Comparison of ENCODE assay signal across 18 cellular contexts in genomic region chr3:71695000-71695482, GRCh38. TPM values are rescaled to one million over a fixed set of nuclear protein-coding genes. Genes with fewer than 3 reads are reported as not detected.
A peak's percentile ranks its signal among the peaks of the same experiment; 100 is the strongest.
DNase-seq lines count a peak whose midpoint lies in the region; ATAC-seq, FAIRE-seq and TF ChIP-seq lines count a peak whose summit lies in the region.
"Had no signal": no experiment of that assay in that cellular context is flagged by ENCODE, and none has a peak within 500 bp of the region (broad histone marks: within the 10 kb centered on the region; RNA-seq: fewer than 3 reads in every experiment).

No MANE protein-coding gene starts in this region.

- TF ChIP-seq RAD21 in A549 (conservative IDR thresholded peaks at IDR 0.05 in 1 of 2, IDR thresholded peaks at IDR 0.05 in 1 of 2) = no peak

- TF ChIP-seq EP300 in A549 (IDR thresholded peaks at IDR 0.05) = no peak

- DNase-seq in A549 (ENCODE audit: low read depth in 1 of 2, low spot score in 1 of 2) (no peak), adipocyte (ENCODE audit: low read depth) (peak; percentile 28), inferior parietal cortex (ENCODE audit: extremely low spot score) (peak; percentile 51), osteocyte (ENCODE audit: extremely low spot score, unreplicated experiment) (no peak), H54 (ENCODE audit: insufficient read length, low spot score) (no peak), CD14-positive monocyte (ENCODE audit: low spot score) (no peak), DMS79 treated with DMSO at 0.1 percent for 48 hours (lab: John Stamatoyannopoulos, UW) (no peak)
- DNase-seq: DMS 273 treated with DMSO at 0.1 percent for 48 hours; effector memory CD4-positive, alpha-beta T cell; heart left ventricle; NCI-H1105; Right ventricle myocardium superior; tibial artery had no signal

- no peaks in the 10 kb centered on the region for H3K27me3 ChIP-seq in adipocyte (replicated peaks; ENCODE audit: control insufficient read depth, insufficient read depth, low read length)
- H3K27me3 ChIP-seq: heart left ventricle, right atrium auricular region, tibial artery had no signal

- H3K36me3 ChIP-seq in adipocyte (ENCODE audit: control insufficient read depth, insufficient read depth, low read length, severe bottlenecking) = no peaks in the 10 kb centered on the region
- H3K36me3 ChIP-seq: right atrium auricular region had no signal

- 63% methylated on average over 7 of the region's 7 CpGs for WGBS in A549 (ENCODE audit: missing lambda C conversion rate)

- H3K4me1 Mint-ChIP-seq in osteocyte (ENCODE audit: unreplicated experiment) (peaks cover 32% of the 10 kb centered on the region), CD14-positive monocyte (no peaks in the 10 kb centered on the region)
- H3K4me1 Mint-ChIP-seq: memory B cell had no signal

- peak overlapping the region; percentile 14 for H3K4me3 Mint-ChIP-seq in osteocyte (ENCODE audit: unreplicated experiment)
- no peak overlapping the region for H3K4me3 Mint-ChIP-seq in CD14-positive monocyte
- H3K4me3 Mint-ChIP-seq: memory B cell had no signal

- H3K4me2 ChIP-seq in A549 = peak overlapping the region; percentile 60

- no peaks in the 10 kb centered on the region for H3K9me3 ChIP-seq in A549
- no peaks in the 10 kb centered on the region for H3K9me3 ChIP-seq in adipocyte (ENCODE audit: control insufficient read depth, low read length)
- H3K9me3 ChIP-seq: heart left ventricle, right atrium auricular region, tibial artery had no signal

- CTCF ChIA-PET in A549 (lab: Yijun Ruan, JAX) = interaction anchor here (0.7 to 1.5 kb wide), 3 partner anchors 15 to 180 kb away, joined by 3 to 7 read pairs (median 3); no protein-coding TSS in a partner anchor

- H3K36me3 Mint-ChIP-seq in osteocyte (ENCODE audit: unreplicated experiment) (no peaks in the 10 kb centered on the region), CD14-positive monocyte (peaks cover 64 to 92% of the 10 kb centered on the region in 2 donors)

- intact Hi-C loops in CD14-positive monocyte (cut with micrococcal nuclease) = no loop called here

- TF ChIP-seq POLR2A in A549 (IDR thresholded peaks at IDR 0.05; ENCODE audit: low read length) = no peak
- TF ChIP-seq POLR2A in H54 (IDR thresholded peaks at IDR 0.05; ENCODE audit: low read depth, low read length) = no peak

- peak overlapping the region in 1 of 2 experiments; percentile 27; a peak in 1 of 6 replicates for H3K27ac ChIP-seq in A549
- H3K27ac ChIP-seq: right atrium auricular region had no signal

- FAIRE-seq in A549 (lab: Jason Lieb, UNC) (peak; percentile 7), H54 (lab: Jason Lieb, UNC) (no peak)
- FAIRE-seq: A204.1, TTC549 had no signal

- ATAC-seq in A549 (peak; percentile 13 to 22; a peak in 3 of 6 replicates), HG02870 (IDR thresholded peaks at IDR 0.05; ENCODE audit: unreplicated experiment) (no peak)

- no peaks in the 10 kb centered on the region for H3K9me3 Mint-ChIP-seq in osteocyte (ENCODE audit: unreplicated experiment)
- no peaks in the 10 kb centered on the region for H3K9me3 Mint-ChIP-seq in CD14-positive monocyte
- H3K9me3 Mint-ChIP-seq: memory B cell had no signal

- no peak overlapping the region for H3K9ac ChIP-seq in adipocyte (ENCODE audit: low read length)

- H3K27ac Mint-ChIP-seq in osteocyte (ENCODE audit: unreplicated experiment) (peak overlapping the region; percentile 89), CD14-positive monocyte (peak overlapping the region in 2 of 7 donors; percentile 53 to 66)
- H3K27ac Mint-ChIP-seq: memory B cell had no signal

- H3K4me1 ChIP-seq in A549 (peaks cover 22% of the 10 kb centered on the region), adipocyte (ENCODE audit: control insufficient read depth, insufficient read depth, low read length) (peaks cover 29% of the 10 kb centered on the region)

- H3K27me3 Mint-ChIP-seq in osteocyte (ENCODE audit: unreplicated experiment) (no peaks in the 10 kb centered on the region), CD14-positive monocyte (ENCODE audit: low read depth in 3 of 3) (peaks cover 0 to 1% (median 0%) of the 10 kb centered on the region in 3 donors)

- TF ChIP-seq CTCF in A549 (IDR thresholded peaks at IDR 0.05) = no peak
- no peak for TF ChIP-seq CTCF in osteocyte (IDR thresholded peaks at IDR 0.05)
- no peak for TF ChIP-seq CTCF in CD14-positive monocyte (IDR thresholded peaks at IDR 0.05)

- H3K4me3 ChIP-seq in A549 (no peak overlapping the region), adipocyte (ENCODE audit: low read length) (no peak overlapping the region)
- H3K4me3 ChIP-seq: heart left ventricle, right atrium auricular region, tibial artery had no signal

- POLR2A ChIA-PET in A549 (lab: Yijun Ruan, JAX) = no interaction called here

TF ChIP-seq in A549, 52 proteins besides CTCF, POLR2A, EP300 and RAD21 (continues in another document):
- TF ChIP-seq ZSCAN20 (CRISPR knock-in tag; IDR thresholded peaks at IDR 0.05) (no peak), NPAS2 (CRISPR knock-in tag; IDR thresholded peaks at IDR 0.05; ENCODE audit: borderline replicate concordance) (no peak), ELK1 (IDR thresholded peaks at IDR 0.05; ENCODE audit: low read depth, low read length) (no peak), TFCP2L1 (CRISPR knock-in tag; IDR thresholded peaks at IDR 0.05) (no peak), ESRRA (IDR thresholded peaks at IDR 0.05; ENCODE audit: borderline replicate concordance, low read length) (no peak), TP53 (CRISPR knock-in tag; IDR thresholded peaks at IDR 0.05) (no peak), BHLHE40 (IDR thresholded peaks at IDR 0.05; ENCODE audit: low read depth, low read length) (no peak), REST (IDR thresholded peaks at IDR 0.05) (no peak), CHD4 (IDR thresholded peaks at IDR 0.05; ENCODE audit: borderline replicate concordance) (no peak), HOXA7 (CRISPR knock-in tag; IDR thresholded peaks at IDR 0.05) (no peak)
- TF ChIP-seq, protein P1, sequence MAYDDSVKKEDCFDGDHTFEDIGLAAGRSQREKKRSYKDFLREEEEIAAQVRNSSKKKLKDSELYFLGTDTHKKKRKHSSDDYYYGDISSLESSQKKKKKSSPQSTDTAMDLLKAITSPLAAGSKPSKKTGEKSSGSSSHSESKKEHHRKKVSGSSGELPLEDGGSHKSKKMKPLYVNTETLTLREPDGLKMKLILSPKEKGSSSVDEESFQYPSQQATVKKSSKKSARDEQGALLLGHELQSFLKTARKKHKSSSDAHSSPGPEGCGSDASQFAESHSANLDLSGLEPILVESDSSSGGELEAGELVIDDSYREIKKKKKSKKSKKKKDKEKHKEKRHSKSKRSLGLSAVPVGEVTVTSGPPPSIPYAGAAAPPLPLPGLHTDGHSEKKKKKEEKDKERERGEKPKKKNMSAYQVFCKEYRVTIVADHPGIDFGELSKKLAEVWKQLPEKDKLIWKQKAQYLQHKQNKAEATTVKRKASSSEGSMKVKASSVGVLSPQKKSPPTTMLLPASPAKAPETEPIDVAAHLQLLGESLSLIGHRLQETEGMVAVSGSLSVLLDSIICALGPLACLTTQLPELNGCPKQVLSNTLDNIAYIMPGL (CRISPR knock-in tag; IDR thresholded peaks at IDR 0.05; ENCODE audit: borderline replicate concordance) = no peak

RNA-seq across cellular contexts. Expression of gene EIF4E3, which starts 30.2 kb away (rescaled TPM):
- polyA plus RNA-seq in A549 (2011; rRNA removed) (4.6 and 5.5 TPM in 2 replicates), A549 (2017; fragmentation: RNase III; extraction: RNeasy Plus Mini Kit Qiagen cat#74134 plus additional on column Dnase treatment) (2.3 to 2.8 TPM (median 2.7 TPM) in 3 replicates), CD14-positive monocyte (100 to 1,000 TPM in 1 of 2 donors, 10 to 100 TPM in 1; 58.6 to 111 TPM)
- 0.87 and 1.0 TPM in 2 replicates for polyA plus RNA-seq in A549 (2012; cell fraction: cytosol; rRNA removed)
- polyA plus RNA-seq in A549 (2012; cell fraction: nucleus; rRNA removed) = 0.22 and 0.55 TPM in 2 replicates
- 2.6 and 2.7 TPM in 2 replicates for polyA minus RNA-seq in A549 (2011; rRNA and poly(A)+ RNA removed)
- total RNA-seq in osteocyte = 7.7 TPM in 2 replicates

RNA-seq across cellular contexts. Expression of gene GPR27, which starts 58.6 kb away (rescaled TPM):
- polyA plus RNA-seq in A549 (2011; rRNA removed) (1.1 and 1.7 TPM in 2 replicates), A549 (2017; fragmentation: RNase III; extraction: RNeasy Plus Mini Kit Qiagen cat#74134 plus additional on column Dnase treatment) (1.6 to 1.7 TPM (median 1.7 TPM) in 3 replicates), CD14-positive monocyte (10 to 100 TPM in 1 of 2 donors, 1 to 10 TPM in 1; 6.6 to 19.6 TPM)
- 1.1 and 2.1 TPM in 2 replicates for polyA plus RNA-seq in A549 (2012; cell fraction: cytosol; rRNA removed)
- 1.6 and 1.7 TPM in 2 replicates for polyA plus RNA-seq in A549 (2012; cell fraction: nucleus; rRNA removed)
- 0.50 and 0.63 TPM in 2 replicates for polyA minus RNA-seq in A549 (2011; rRNA and poly(A)+ RNA removed)
- total RNA-seq in osteocyte = 0.63 and 0.94 TPM in 2 replicates

Comparison
In these comparisons a context has a peak if more than half of its experiments do, and no peak if none do; other contexts are left out.
1. DNase-seq: peak in adipocyte (single experiment) and inferior parietal cortex (single experiment); none in A549 (0 of 2), osteocyte (single experiment), H54 (single experiment), CD14-positive monocyte (single experiment) and DMS79 treated with DMSO at 0.1 percent for 48 hours (single experiment).
2. RNA of gene EIF4E3, which starts 30.2 kb away (polyA plus RNA-seq): 58.6 to 111 TPM in CD14-positive monocyte; 0.22 to 5.5 TPM in A549; every median in the first group is over 4 times any median in the second.